18 cellular contexts compared by ENCODE assay signal in genomic region chr17:7137182-7137943, GRCh38. TPM values are rescaled to one million over a fixed set of nuclear protein-coding genes. Genes with fewer than 3 reads are reported as not detected.
DNase-seq lines count a peak whose midpoint lies in the region; ATAC-seq, FAIRE-seq and TF ChIP-seq lines count a peak whose summit lies in the region.
"Had no signal": no experiment of that assay in that cellular context is flagged by ENCODE, and none has a peak within 500 bp of the region (broad histone marks: within the 10 kb centered on the region; RNA-seq: fewer than 3 reads in every experiment).

No MANE protein-coding gene starts in this region.

- TF ChIP-seq POLR2A in adrenal gland (IDR thresholded peaks at IDR 0.05), result no peak

- no peaks in the 10 kb centered on the region for H3K9me3 Mint-ChIP-seq in activated T-cell treated with anti-CD3 and anti-CD28 coated beads, Interleukin-2, amount 50 U/mL, for 4 hours
- H3K9me3 Mint-ChIP-seq: activated T-helper 2 cell treated with anti-CD3 and anti-CD28 coated beads, Interferon-gamma antibody, Interleukin-2, Interleukin-4, amounts not matched to agents 10 μg/mL and 5 μg/mL and 100 μg/mL, durations not matched to agents 14 hours and 24 hours and 36 hours; naive B cell had no signal

- H3K27ac ChIP-seq in GM23248, result no peak overlapping the region
- no peak overlapping the region for H3K27ac ChIP-seq in adrenal gland
- no peak overlapping the region for H3K27ac ChIP-seq in keratinocyte (ENCODE audit: control insufficient read depth, insufficient read depth, low read length)
- H3K27ac ChIP-seq: breast epithelium, gastrocnemius medialis had no signal

- H3K4me2 ChIP-seq in GM23248 (ENCODE audit: unreplicated experiment) (no peak overlapping the region), keratinocyte (ENCODE audit: control insufficient read depth, extremely low read depth, insufficient read depth, low read depth, low read length) (peak overlapping the region; percentile 18)

- no peaks in the 10 kb centered on the region for H3F3A ChIP-seq in GM23248 (ENCODE audit: insufficient read depth)

- H3K4me3 ChIP-seq in GM23248, result no peak overlapping the region
- H3K4me3 ChIP-seq in adrenal gland, result no peak overlapping the region
- H3K4me3 ChIP-seq in keratinocyte (ENCODE audit: control insufficient read depth in 2 of 3, extremely low read depth in 1 of 3, insufficient read depth in 2 of 3, low read depth in 1 of 3, low read length in 3 of 3), result no peak overlapping the region
- H3K4me3 ChIP-seq: breast epithelium, gastrocnemius medialis had no signal

- H3K79me2 ChIP-seq in GM23248 (ENCODE audit: insufficient read depth) (no peaks in the 10 kb centered on the region), keratinocyte (ENCODE audit: control insufficient read depth, insufficient read depth, low read length) (no peaks in the 10 kb centered on the region)

- H3K9me1 ChIP-seq in keratinocyte (ENCODE audit: control insufficient read depth, extremely low read depth, insufficient read depth, low read length), result no peaks in the 10 kb centered on the region

- 17 to 24% methylated on average over 13 of the region's 13 CpGs for WGBS in GM23248 (ENCODE audit: low coverage in 1 of 2, low lambda C conversion rate in 2 of 2, missing lambda C conversion rate in 2 of 2), 2 experiments
- WGBS in adrenal gland, 4 donors, result 19 to 42% (median 39%) methylated on average over 11 to 13 of the region's 13 CpGs

- no peaks in the 10 kb centered on the region for H3K9me2 ChIP-seq in GM23248 (ENCODE audit: insufficient read depth)

- H3K27me3 ChIP-seq in GM23248 (replicated peaks; ENCODE audit: insufficient read depth) (peaks cover 39% of the 10 kb centered on the region), adrenal gland (peaks cover 8% of the 10 kb centered on the region), keratinocyte (ENCODE audit: control insufficient read depth, extremely low read depth, insufficient read depth, low read length) (peaks cover 21% of the 10 kb centered on the region)
- H3K27me3 ChIP-seq: breast epithelium had no signal

- H3K36me3 ChIP-seq in GM23248 (ENCODE audit: low read depth), result no peaks in the 10 kb centered on the region
- H3K36me3 ChIP-seq in adrenal gland (replicated peaks in 1 of 2), result no peaks in the 10 kb centered on the region
- no peaks in the 10 kb centered on the region for H3K36me3 ChIP-seq in keratinocyte (ENCODE audit: control insufficient read depth in 2 of 2, extremely low read depth in 1 of 2, insufficient read depth in 2 of 2, low read length in 2 of 2)
- H3K36me3 ChIP-seq: breast epithelium, gastrocnemius medialis had no signal

- H4K20me1 ChIP-seq in GM23248 (ENCODE audit: insufficient read depth), result no peaks in the 10 kb centered on the region
- no peaks in the 10 kb centered on the region for H4K20me1 ChIP-seq in keratinocyte (ENCODE audit: control insufficient read depth, extremely low read depth, insufficient read depth, low read length)

- DNase-seq in GM23248 (peak; percentile 11), adrenal gland (peak in 5 of 7 donors; percentile 17 to 44 (median 32)), keratinocyte (ENCODE audit: low read depth, low spot score) (no peak), posterior vena cava (ENCODE audit: low spot score) (peak; percentile 82), Kasumi-1 (lab: John Stamatoyannopoulos, UW) (no peak), NCI-H526 (lab: John Stamatoyannopoulos, UW) (no peak), NCI-H1930 (lab: John Stamatoyannopoulos, UW) (no peak)
- DNase-seq in activated T-cell treated with anti-CD3 and anti-CD28 coated beads, Interleukin-2, amount 50 U/mL, for 4 hours, result no peak
- DNase-seq: activated CD4-positive, alpha-beta T cell treated with anti-CD3 and anti-CD28 coated beads for 4 hours; activated CD8-positive, alpha-beta memory T cell treated with anti-CD3 and anti-CD28 coated beads, Interleukin-2, amount 10 ng/mL, durations not matched to agents 7 days and 5 days; KBM-7; naive B cell; NCI-H1092; NCI-H510A treated with DMSO at 0.1 percent for 48 hours had no signal

- ATAC-seq in activated T-cell treated with anti-CD3 and anti-CD28 coated beads, Interleukin-2, amount 50 U/mL, for 4 hours, result no peak
- ATAC-seq: activated CD8-positive, alpha-beta memory T cell treated with anti-CD3 and anti-CD28 coated beads, Interleukin-2, amount 10 ng/mL, durations not matched to agents 7 days and 5 days; gastrocnemius medialis had no signal

- H3K36me3 Mint-ChIP-seq in activated T-cell treated with anti-CD3 and anti-CD28 coated beads, Interleukin-2, amount 50 U/mL, for 4 hours (ENCODE audit: insufficient read depth), result no peaks in the 10 kb centered on the region
- H3K36me3 Mint-ChIP-seq: activated CD8-positive, alpha-beta memory T cell treated with anti-CD3 and anti-CD28 coated beads, Interleukin-2, amount 10 ng/mL, durations not matched to agents 7 days and 5 days; naive B cell had no signal

- intact Hi-C loops in adrenal gland (cut with DNase I), result loop anchor here (2.0 to 5.0 kb wide), 2 partner anchors 85 kb away; no protein-coding TSS in a partner anchor
- intact Hi-C loops in posterior vena cava (cut with DNase I), result loop anchor here (5.0 kb wide), 2 partner anchors 85 to 90 kb away; no protein-coding TSS in a partner anchor

- H3K4me1 Mint-ChIP-seq in activated T-cell treated with anti-CD3 and anti-CD28 coated beads, Interleukin-2, amount 50 U/mL, for 4 hours (ENCODE audit: low read depth), result peaks cover 16% of the 10 kb centered on the region

- no peak for FAIRE-seq in keratinocyte (lab: Jason Lieb, UNC)

- H3K9ac ChIP-seq in GM23248 (no peak overlapping the region), keratinocyte (ENCODE audit: control insufficient read depth, extremely low read depth, insufficient read depth, low read length) (no peak overlapping the region)

- H2AFZ ChIP-seq in GM23248 (no peak overlapping the region), keratinocyte (ENCODE audit: control insufficient read depth, low read length) (no peak overlapping the region)

- H3K9me3 ChIP-seq in GM23248 (ENCODE audit: low read depth), result no peaks in the 10 kb centered on the region
- H3K9me3 ChIP-seq in adrenal gland (replicated peaks in 1 of 3), result no peaks in the 10 kb centered on the region
- no peaks in the 10 kb centered on the region for H3K9me3 ChIP-seq in keratinocyte (ENCODE audit: control insufficient read depth, low read depth, low read length)
- H3K9me3 ChIP-seq: breast epithelium, gastrocnemius medialis had no signal

- no peak overlapping the region for H3K4me3 Mint-ChIP-seq in activated T-cell treated with anti-CD3 and anti-CD28 coated beads, Interleukin-2, amount 50 U/mL, for 4 hours
- H3K4me3 Mint-ChIP-seq: activated CD8-positive, alpha-beta memory T cell treated with anti-CD3 and anti-CD28 coated beads, Interleukin-2, amount 10 ng/mL, durations not matched to agents 7 days and 5 days; naive B cell had no signal

- H3K4me1 ChIP-seq in GM23248 (ENCODE audit: insufficient read depth) (no peaks in the 10 kb centered on the region), adrenal gland (replicated peaks in 1 of 2) (peaks cover 0 to 15% of the 10 kb centered on the region in 2 donors), keratinocyte (ENCODE audit: control insufficient read depth, extremely low read depth, insufficient read depth, low read length) (peaks cover 14% of the 10 kb centered on the region)
- H3K4me1 ChIP-seq: breast epithelium, gastrocnemius medialis had no signal

- in situ Hi-C loops in GM23248 (cut with MboI), result loop anchor here (5.0 to 25.0 kb wide), 2 partner anchors 85 to 225 kb away; no protein-coding TSS in a partner anchor

- dilution Hi-C loops in keratinocyte (cut with MboI; ENCODE audit: extremely low pct_ligation_motif_present, low sequenced_read_pairs), result no loop called here

- peaks cover 11% of the 10 kb centered on the region for H3K27me3 Mint-ChIP-seq in activated T-cell treated with anti-CD3 and anti-CD28 coated beads, Interleukin-2, amount 50 U/mL, for 4 hours (ENCODE audit: low read depth)

- TF ChIP-seq CTCF in adrenal gland (IDR thresholded peaks at IDR 0.05), result no peak
- TF ChIP-seq CTCF in keratinocyte (optimal IDR thresholded peaks at IDR 0.05 in 1 of 3, IDR thresholded peaks at IDR 0.05 in 1 of 3, conservative IDR thresholded peaks at IDR 0.05 in 1 of 3; ENCODE audit: extremely low read depth in 1 of 3, insufficient read depth in 2 of 3, low read length in 3 of 3), result peak in 1 of 3 experiments; percentile 21

RNA-seq across cellular contexts. Expression of gene ASGR2, which starts 22.7 kb away (rescaled TPM):
- total RNA-seq in GM23248 (2014; rRNA removed; shearing (Covaris generic)), result not detected in 2 replicates
- polyA plus RNA-seq in GM23248 (2016; fragmentation: Nextera tagmentation; extraction: Ambion mirVana) (not detected in 2 replicates), adrenal gland (1 to 10 TPM in 2 of 3 donors, under 1 TPM in 1; 0.35 to 1.4 (median 1.2) TPM), keratinocyte (not detected in 3 replicates)
- total RNA-seq in adrenal gland (1 to 10 TPM in 1 of 8 donors, under 1 TPM in 4, not detected in 3; 0.14 to 1.1 (median 0.61) TPM), posterior vena cava (1 to 10 TPM in 1 of 2 donors, under 1 TPM in 1; 0.90 to 1.3 TPM)
- not detected for polyA plus RNA-seq in keratinocyte (2011; ENCODE audit: low read depth)
- polyA plus RNA-seq in keratinocyte (2011; cell fraction: cytosol; rRNA removed), result not detected in 2 replicates
- polyA plus RNA-seq in keratinocyte (2011; cell fraction: nucleus; rRNA removed), result not detected in 2 replicates
- polyA plus RNA-seq in keratinocyte (2012; ENCODE audit: low replicate concordance), result 0.32 TPM in 1 of 2 replicates, not detected in the other
- polyA minus RNA-seq in keratinocyte, result not detected in 3 replicates
- polyA minus RNA-seq in keratinocyte (2011; cell fraction: cytosol; rRNA and poly(A)+ RNA removed), result not detected
- not detected in 2 replicates for polyA minus RNA-seq in keratinocyte (2011; cell fraction: nucleus; rRNA and poly(A)+ RNA removed)
- total RNA-seq in activated T-cell treated with anti-CD3 and anti-CD28 coated beads, Interleukin-2, amount 50 U/mL, for 4 hours, result under 1 TPM in 1 of 3 donors, not detected in 2; 0.25 TPM
- total RNA-seq: activated CD8-positive, alpha-beta memory T cell treated with anti-CD3 and anti-CD28 coated beads, Interleukin-2, amount 10 ng/mL, durations not matched to agents 7 days and 5 days; activated T-helper 2 cell treated with anti-CD3 and anti-CD28 coated beads, Interferon-gamma antibody, Interleukin-2, Interleukin-4, amounts not matched to agents 10 μg/mL and 5 μg/mL and 100 μg/mL, durations not matched to agents 14 hours and 24 hours and 36 hours; epithelial cell of proximal tubule had no signal

RNA-seq across cellular contexts. Expression of gene ASGR1, which starts 41.8 kb away (rescaled TPM):
- total RNA-seq in GM23248 (2014; rRNA removed; shearing (Covaris generic)), result 0.97 TPM in 1 of 2 replicates, not detected in the other
- polyA plus RNA-seq in GM23248 (2016; fragmentation: Nextera tagmentation; extraction: Ambion mirVana) (0.63 and 0.75 TPM in 2 replicates), adrenal gland (1 to 10 TPM in 2 of 3 donors, under 1 TPM in 1; 0.29 to 6.9 (median 5.0) TPM), keratinocyte (0.12 to 0.22 TPM (median 0.18 TPM) in 3 replicates)
- total RNA-seq in adrenal gland (1 to 10 TPM in 5 of 8 donors, under 1 TPM in 1, not detected in 2; 0.63 to 2.4 (median 1.6) TPM), posterior vena cava (1 to 10 TPM; 1.2 to 2.2 TPM)
- polyA plus RNA-seq in keratinocyte (2011; ENCODE audit: low read depth), result 0.91 TPM
- polyA plus RNA-seq in keratinocyte (2011; cell fraction: cytosol; rRNA removed), result 0.08 TPM in 1 of 2 replicates, not detected in the other
- polyA plus RNA-seq in keratinocyte (2011; cell fraction: nucleus; rRNA removed), result 0.96 and 2.1 TPM in 2 replicates
- polyA plus RNA-seq in keratinocyte (2012; ENCODE audit: low replicate concordance), result 0.17 and 0.96 TPM in 2 replicates
- polyA minus RNA-seq in keratinocyte, result not detected in 3 replicates
- polyA minus RNA-seq in keratinocyte (2011; cell fraction: cytosol; rRNA and poly(A)+ RNA removed), result not detected
- 0.32 and 1.2 TPM in 2 replicates for polyA minus RNA-seq in keratinocyte (2011; cell fraction: nucleus; rRNA and poly(A)+ RNA removed)
- 1 to 10 TPM in 2 of 3 donors, under 1 TPM in 1; 0.63 to 1.3 (median 1.1) TPM for total RNA-seq in activated T-cell treated with anti-CD3 and anti-CD28 coated beads, Interleukin-2, amount 50 U/mL, for 4 hours

RNA-seq across cellular contexts. Expression of gene CLEC10A, which starts 57.3 kb away (rescaled TPM):
- not detected in 2 replicates for total RNA-seq in GM23248 (2014; rRNA removed; shearing (Covaris generic))
- polyA plus RNA-seq in GM23248 (2016; fragmentation: Nextera tagmentation; extraction: Ambion mirVana), result not detected in 2 replicates
- total RNA-seq in adrenal gland, result 10 to 100 TPM in 1 of 8 donors, 1 to 10 TPM in 7; 1.5 to 14.1 (median 6.0) TPM
- 1 to 10 TPM; 3.1 to 6.5 (median 4.2) TPM for polyA plus RNA-seq in adrenal gland
- not detected in 3 replicates for polyA plus RNA-seq in keratinocyte
- polyA plus RNA-seq in keratinocyte (2011; ENCODE audit: low read depth), result not detected
- not detected in 2 replicates for polyA plus RNA-seq in keratinocyte (2011; cell fraction: cytosol; rRNA removed)
- polyA plus RNA-seq in keratinocyte (2011; cell fraction: nucleus; rRNA removed), result not detected in 2 replicates
- not detected in 2 replicates for polyA plus RNA-seq in keratinocyte (2012; ENCODE audit: low replicate concordance)
- polyA minus RNA-seq in keratinocyte, result not detected in 3 replicates
- polyA minus RNA-seq in keratinocyte (2011; cell fraction: cytosol; rRNA and poly(A)+ RNA removed), result not detected
- not detected in 2 replicates for polyA minus RNA-seq in keratinocyte (2011; cell fraction: nucleus; rRNA and poly(A)+ RNA removed)
- 10 to 100 TPM in 1 of 2 donors, 1 to 10 TPM in 1; 5.9 to 13.9 TPM for total RNA-seq in posterior vena cava
- not detected for total RNA-seq in activated T-cell treated with anti-CD3 and anti-CD28 coated beads, Interleukin-2, amount 50 U/mL, for 4 hours
- total RNA-seq: activated CD8-positive, alpha-beta memory T cell treated with anti-CD3 and anti-CD28 coated beads, Interleukin-2, amount 10 ng/mL, durations not matched to agents 7 days and 5 days; activated T-helper 2 cell treated with anti-CD3 and anti-CD28 coated beads, Interferon-gamma antibody, Interleukin-2, Interleukin-4, amounts not matched to agents 10 μg/mL and 5 μg/mL and 100 μg/mL, durations not matched to agents 14 hours and 24 hours and 36 hours; epithelial cell of proximal tubule had no signal

Comparison
In these comparisons a context has a peak if more than half of its experiments do, and no peak if none do; other contexts are left out.
1. DNase-seq: peak in GM23248 (single experiment), adrenal gland (5 of 7) and posterior vena cava (single experiment); none in keratinocyte (single experiment), Kasumi-1 (0 of 2), NCI-H526 (0 of 2), activated T-cell treated with anti-CD3 and anti-CD28 coated beads, Interleukin-2, amount 50 U/mL, for 4 hours (single experiment) and NCI-H1930 (0 of 2).